ENCODE assay signal across 8 cellular contexts in genomic region chr16:21501223-21501868, GRCh38.
DNase-seq lines count a peak whose midpoint lies in the region; ATAC-seq and TF ChIP-seq lines count a peak whose summit lies in the region.
"Not testable (repeated sequence)": the region's sequence is repeated elsewhere in the genome, so short reads cannot be mapped to it uniquely, and the experiment has no call there.

No MANE protein-coding gene starts in this region.

- TF ChIP-seq CTCF in breast epithelium (IDR thresholded peaks at IDR 0.05); sigmoid colon (IDR thresholded peaks at IDR 0.05); upper lobe of left lung (IDR thresholded peaks at IDR 0.05): not testable (repeated sequence)

- not testable (repeated sequence) for H3K4me1 ChIP-seq in breast epithelium
- peaks cover 0 to 23% (median 8%) of the 10 kb centered on the region in 4 donors for H3K4me1 ChIP-seq in sigmoid colon
- H3K4me1 ChIP-seq in upper lobe of left lung = peaks cover 0 to 12% (median 3%) of the 10 kb centered on the region in 4 donors

- CTCF ChIA-PET in activated CD4-positive, alpha-beta T cell treated with anti-CD3 and anti-CD28 coated beads for 36 hours (lab: Charles Lee) = not testable (repeated sequence)

- 0 to 1% methylated on average over 43 of the region's 51 CpGs for WGBS in sigmoid colon, 2 donors
- 0% methylated on average over 7 of the region's 51 CpGs; no CpG with 5 or more reads in 1 of the 2 donors for WGBS in upper lobe of left lung, 2 donors

- H3K4me3 Mint-ChIP-seq in activated CD4-positive, alpha-beta T cell treated with anti-CD3 and anti-CD28 coated beads for 36 hours = peak overlapping the region; percentile 83

- H3K27ac ChIP-seq in breast epithelium (peak overlapping the region; percentile 90 to 97), sigmoid colon (peak overlapping the region; percentile 89 to 99 (median 94)), upper lobe of left lung (peak overlapping the region; percentile 95 to 97 (median 96))

- peak overlapping the region; percentile 75 to 92 (median 77) for H3K4me3 ChIP-seq in breast epithelium
- peak overlapping the region; percentile 91; the same call in 1 of the 2 replicates for H3K4me3 ChIP-seq in iPS-18c (ENCODE audit: insufficient read depth, low read depth, low read length)
- peak overlapping the region; percentile 56 to 86 (median 68) for H3K4me3 ChIP-seq in sigmoid colon
- H3K4me3 ChIP-seq in upper lobe of left lung = peak overlapping the region; percentile 75 to 99 (median 86)

- H3K9me3 ChIP-seq in breast epithelium; iPS-18c (ENCODE audit: control insufficient read depth, insufficient read depth, low read length); sigmoid colon; upper lobe of left lung: not testable (repeated sequence)

- H3K27ac Mint-ChIP-seq in activated CD4-positive, alpha-beta T cell treated with anti-CD3 and anti-CD28 coated beads for 36 hours = peak overlapping the region; percentile 93

- H3K9me3 Mint-ChIP-seq in activated CD4-positive, alpha-beta T cell treated with anti-CD3 and anti-CD28 coated beads for 36 hours (ENCODE audit: low read depth) = not testable (repeated sequence)

- H3K4me1 Mint-ChIP-seq in activated CD4-positive, alpha-beta T cell treated with anti-CD3 and anti-CD28 coated beads for 36 hours = peaks cover 16% of the 10 kb centered on the region

- H3K27me3 ChIP-seq in breast epithelium, sigmoid colon, upper lobe of left lung: not testable (repeated sequence)

- DNase-seq in NCI-H146 treated with DMSO at 0.1 percent for 48 hours (lab: John Stamatoyannopoulos, UW; ENCODE audit: unreplicated experiment) (peak; percentile 35), breast epithelium (ENCODE audit: low spot score in 2 of 2) (peak in 1 of 2 donors; percentile 20), sigmoid colon (peak; percentile 69), upper lobe of left lung (peak; percentile 76 to 94)
- peak; percentile 87 for DNase-seq in activated CD4-positive, alpha-beta T cell treated with anti-CD3 and anti-CD28 coated beads for 36 hours

- H3K36me3 Mint-ChIP-seq in activated CD4-positive, alpha-beta T cell treated with anti-CD3 and anti-CD28 coated beads for 36 hours (ENCODE audit: low read depth) = peaks cover 15% of the 10 kb centered on the region

- H3K36me3 ChIP-seq in breast epithelium, sigmoid colon, upper lobe of left lung: not testable (repeated sequence)

- ATAC-seq in GM18868 (IDR thresholded peaks at IDR 0.05; ENCODE audit: unreplicated experiment) (peak; percentile 60), HG02943 (IDR thresholded peaks at IDR 0.05; ENCODE audit: low read depth, unreplicated experiment) (peak; percentile 47), upper lobe of left lung (ENCODE audit: low FRiP score in 2 of 2) (peak; percentile 90 to 92)
- ATAC-seq in activated CD4-positive, alpha-beta T cell treated with anti-CD3 and anti-CD28 coated beads for 36 hours = peak; percentile 75

- POLR2A ChIA-PET in activated CD4-positive, alpha-beta T cell treated with anti-CD3 and anti-CD28 coated beads for 36 hours (lab: Charles Lee) = interaction anchor here (0.6 kb wide), 1 partner anchor 24 kb away, joined by 3 read pairs; no protein-coding TSS in a partner anchor

- not testable (repeated sequence) for TF ChIP-seq EP300 in sigmoid colon (IDR thresholded peaks at IDR 0.05); upper lobe of left lung (IDR thresholded peaks at IDR 0.05)

- TF ChIP-seq POLR2A in breast epithelium (IDR thresholded peaks at IDR 0.05); sigmoid colon (IDR thresholded peaks at IDR 0.05); upper lobe of left lung (IDR thresholded peaks at IDR 0.05): not testable (repeated sequence)

- intact Hi-C loops in activated CD4-positive, alpha-beta T cell treated with anti-CD3 and anti-CD28 coated beads for 36 hours (cut with DNase I, micrococcal nuclease) = loop anchor here (5.0 to 10.0 kb wide), 6 partner anchors 53 to 873 kb away; partner anchors contain the start of genes CDR2 (in 1 of the 2), ERI2 (in 1 of the 2), METTL9 (in 1 of the 2) and POLR3E (in 1 of the 2)
- intact Hi-C loops in breast epithelium (cut with DNase I; ENCODE audit: low total_unique reads); sigmoid colon (cut with DNase I): not testable (repeated sequence)

- H3K27me3 Mint-ChIP-seq in activated CD4-positive, alpha-beta T cell treated with anti-CD3 and anti-CD28 coated beads for 36 hours = not testable (repeated sequence)
